1 cellular context compared by ENCODE assay signal in genomic region chr1:201399352-201400126, GRCh38.
TF ChIP-seq lines count a peak whose summit lies in the region.

No MANE protein-coding gene starts in this region.

TF ChIP-seq in HepG2, 621 proteins besides CTCF, POLR2A, EP300 and RAD21 (continued from another document and continues in another):
- TF ChIP-seq ZNF503 (CRISPR knock-in tag; IDR thresholded peaks at IDR 0.05) (no peak), KAT8 (CRISPR knock-in tag; IDR thresholded peaks at IDR 0.05) (peak; percentile 4; the same call in 1 of the 2 replicates), RAD51 (IDR thresholded peaks at IDR 0.05; ENCODE audit: borderline replicate concordance) (no peak), ZNF878 (CRISPR knock-in tag; IDR thresholded peaks at IDR 0.05) (no peak), YY1 (IDR thresholded peaks at IDR 0.05; ENCODE audit: insufficient read depth, insufficient replicate concordance, low read depth, low read length) (peak; percentile 70), KLF16 (CRISPR knock-in tag; IDR thresholded peaks at IDR 0.05) (peak in 1 of 2 experiments; percentile 17; a peak in 1 of 4 replicates), KIAA2018 (CRISPR knock-in tag; IDR thresholded peaks at IDR 0.05; ENCODE audit: borderline replicate concordance) (no peak), ZNF280B (CRISPR knock-in tag; IDR thresholded peaks at IDR 0.05; ENCODE audit: borderline replicate concordance) (no peak), AKNA (CRISPR knock-in tag; IDR thresholded peaks at IDR 0.05; ENCODE audit: borderline replicate concordance) (no peak), MAX (IDR thresholded peaks at IDR 0.05) (peak; percentile 87), NCOA5 (CRISPR knock-in tag; IDR thresholded peaks at IDR 0.05) (no peak), ZNF660 (CRISPR knock-in tag; IDR thresholded peaks at IDR 0.05; ENCODE audit: borderline replicate concordance, low read depth) (no peak), U2AF1 (optimal IDR thresholded peaks at IDR 0.05; ENCODE audit: low read depth, low read length) (no peak), ZNF512B (CRISPR knock-in tag; IDR thresholded peaks at IDR 0.05; ENCODE audit: borderline replicate concordance) (no peak), ATF7-NPFF (CRISPR knock-in tag; IDR thresholded peaks at IDR 0.05; ENCODE audit: low read depth) (peak; percentile 56; the same call in 1 of the 2 replicates), PBX3 (CRISPR knock-in tag; IDR thresholded peaks at IDR 0.05; ENCODE audit: borderline replicate concordance) (0 out of 2 replicates have a peak, but pooled peaks have one; percentile 17), GPBP1L1 (CRISPR knock-in tag; IDR thresholded peaks at IDR 0.05) (no peak), ZNF430 (CRISPR knock-in tag; IDR thresholded peaks at IDR 0.05) (peak; percentile 91), NR2C2 (CRISPR knock-in tag; IDR thresholded peaks at IDR 0.05; ENCODE audit: borderline replicate concordance) (peak; percentile 22; the same call in 1 of the 2 replicates), ZNF235 (CRISPR knock-in tag; IDR thresholded peaks at IDR 0.05; ENCODE audit: borderline replicate concordance) (no peak), ZNF530 (CRISPR knock-in tag; IDR thresholded peaks at IDR 0.05; ENCODE audit: low read depth) (no peak), ZNF784 (CRISPR knock-in tag; IDR thresholded peaks at IDR 0.05; ENCODE audit: borderline replicate concordance) (0 out of 2 replicates have a peak, but pooled peaks have one; percentile 16), POGK (CRISPR knock-in tag; conservative IDR thresholded peaks at IDR 0.05) (peak; percentile 70; the same call in 1 of the 2 replicates)
